Comparison of ENCODE assay signal across 13 cellular contexts in the genomic region with DNA sequence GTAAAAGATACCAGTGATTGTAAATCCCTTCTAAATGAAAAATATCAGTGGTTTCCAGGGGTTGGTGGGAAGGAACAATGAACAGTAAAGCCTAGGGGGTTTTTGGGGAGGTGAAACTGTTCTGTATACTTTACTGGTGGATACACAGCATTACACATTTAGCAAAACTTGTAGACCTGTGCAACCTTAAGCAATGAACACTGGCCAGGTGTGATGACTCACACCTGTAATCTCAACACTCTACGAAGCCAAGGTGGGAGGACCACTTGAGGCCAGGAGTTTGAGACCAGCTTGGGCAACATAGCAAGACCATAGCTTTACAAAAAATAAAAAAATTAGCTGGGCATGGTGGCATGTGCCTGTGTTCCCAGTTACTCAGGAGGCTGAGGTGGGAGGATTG.
"Had no signal": no experiment of that assay in that cellular context is flagged by ENCODE, and none has a peak within 500 bp of the region (broad histone marks: within the 10 kb centered on the region; RNA-seq: fewer than 3 reads in every experiment).

No MANE protein-coding gene starts in this region.

- H3K9me3 Mint-ChIP-seq: activated CD4-positive, alpha-beta memory T cell treated with anti-CD3 and anti-CD28 coated beads for 36 hours had no signal

- ATAC-seq: activated CD4-positive, alpha-beta T cell treated with anti-CD3 and anti-CD28 coated beads for 36 hours; activated CD8-positive, alpha-beta memory T cell treated with anti-CD3 and anti-CD28 coated beads, Interleukin-2, amount 10 ng/mL, durations not matched to agents 7 days and 5 days; stimulated activated naive CD8-positive, alpha-beta T cell treated with anti-CD3 and anti-CD28 coated beads, Interleukin-15, Interleukin-2, amounts not matched to agents 100 U/mL and 50 U/mL, for 24 hours had no signal

- H3K4me3 Mint-ChIP-seq: activated CD4-positive, alpha-beta memory T cell treated with anti-CD3 and anti-CD28 coated beads for 36 hours; activated CD4-positive, alpha-beta T cell treated with anti-CD3 and anti-CD28 coated beads for 36 hours; activated CD8-positive, alpha-beta memory T cell treated with anti-CD3 and anti-CD28 coated beads, Interleukin-2, amount 10 ng/mL, durations not matched to agents 7 days and 5 days; activated naive CD4-positive, alpha-beta T cell treated with anti-CD3 and anti-CD28 coated beads for 36 hours; dendritic cell treated with granulocyte-macrophage colony-stimulating factor and Interleukin-4, amounts not matched to agents 40 ng/mL and 50 ng/mL, for 4 days had no signal

- H3K27ac Mint-ChIP-seq: activated CD4-positive, alpha-beta memory T cell treated with anti-CD3 and anti-CD28 coated beads for 36 hours; activated CD4-positive, alpha-beta T cell treated with anti-CD3 and anti-CD28 coated beads for 36 hours; activated CD8-positive, alpha-beta memory T cell treated with anti-CD3 and anti-CD28 coated beads, Interleukin-2, amount 10 ng/mL, durations not matched to agents 7 days and 5 days; activated naive CD4-positive, alpha-beta T cell treated with anti-CD3 and anti-CD28 coated beads for 36 hours; dendritic cell treated with granulocyte-macrophage colony-stimulating factor and Interleukin-4, amounts not matched to agents 40 ng/mL and 50 ng/mL, for 4 days had no signal

- H3K27me3 Mint-ChIP-seq: activated CD4-positive, alpha-beta memory T cell treated with anti-CD3 and anti-CD28 coated beads for 36 hours; activated CD4-positive, alpha-beta T cell treated with anti-CD3 and anti-CD28 coated beads for 36 hours; dendritic cell treated with granulocyte-macrophage colony-stimulating factor and Interleukin-4, amounts not matched to agents 40 ng/mL and 50 ng/mL, for 4 days had no signal

- H3K36me3 Mint-ChIP-seq: activated CD4-positive, alpha-beta memory T cell treated with anti-CD3 and anti-CD28 coated beads for 36 hours; activated CD8-positive, alpha-beta memory T cell treated with anti-CD3 and anti-CD28 coated beads, Interleukin-2, amount 10 ng/mL, durations not matched to agents 7 days and 5 days had no signal

- DNase-seq: activated CD4-positive, alpha-beta memory T cell treated with anti-CD3 and anti-CD28 coated beads for 36 hours; activated CD4-positive, alpha-beta T cell treated with anti-CD3 and anti-CD28 coated beads for 36 hours; activated CD8-positive, alpha-beta memory T cell treated with anti-CD3 and anti-CD28 coated beads, Interleukin-2, amount 10 ng/mL, durations not matched to agents 7 days and 5 days; activated naive CD4-positive, alpha-beta T cell treated with anti-CD3 and anti-CD28 coated beads for 36 hours; effector CD8-positive, alpha-beta T cell; esophagus squamous epithelium; mesendoderm; nephron progenitor cell; stimulated activated CD4-positive, alpha-beta T cell treated with anti-CD3 and anti-CD28 coated beads, Interleukin-2, amount 100 ng/mL, for 24 hours; stimulated activated naive CD8-positive, alpha-beta T cell treated with anti-CD3 and anti-CD28 coated beads, Interleukin-15, Interleukin-2, amounts not matched to agents 100 U/mL and 50 U/mL, for 24 hours; uterus; WERI-Rb-1 had no signal
